Comparison of ENCODE assay signal across 23 cellular contexts in genomic region chr20:32158943-32159660, GRCh38. TPM values are rescaled to one million over a fixed set of nuclear protein-coding genes. Genes with fewer than 3 reads are reported as not detected.
A peak's percentile ranks its signal among the peaks of the same experiment; 100 is the strongest.
DNase-seq lines count a peak whose midpoint lies in the region; ATAC-seq and TF ChIP-seq lines count a peak whose summit lies in the region.
"Had no signal": no experiment of that assay in that cellular context is flagged by ENCODE, and none has a peak within 500 bp of the region (broad histone marks: within the 10 kb centered on the region; RNA-seq: fewer than 3 reads in every experiment).

No MANE protein-coding gene starts in this region.

- CTCF ChIA-PET in CD4-positive, alpha-beta T cell (lab: Charles Lee), result no interaction called here

- H3K9me3 Mint-ChIP-seq in CD14-positive monocyte, result no peaks in the 10 kb centered on the region
- no peaks in the 10 kb centered on the region for H3K9me3 Mint-ChIP-seq in activated naive CD8-positive, alpha-beta T cell (ENCODE audit: low read depth)
- H3K9me3 Mint-ChIP-seq in CD4-positive, alpha-beta T cell, result no peaks in the 10 kb centered on the region
- H3K9me3 Mint-ChIP-seq: activated CD4-positive, alpha-beta T cell treated with anti-CD3 and anti-CD28 coated beads, Interleukin-2, amount 10 ng/mL, durations not matched to agents 7 days and 5 days; brain; memory B cell; T-cell had no signal

- peak; percentile 28 for DNase-seq in activated CD4-positive, alpha-beta T cell treated with anti-CD3 and anti-CD28 coated beads for 48 hours
- no peak for DNase-seq in activated CD4-positive, alpha-beta T cell treated with anti-CD3 and anti-CD28 coated beads, Interleukin-2, amount 50 U/mL, for 1 hour
- DNase-seq in CD14-positive monocyte (ENCODE audit: low spot score) (no peak), islet precursor cell (peak; percentile 35), NCI-H1092 (lab: John Stamatoyannopoulos, UW) (no peak), SK-N-DZ (ENCODE audit: low spot score) (no peak)
- DNase-seq in CD4-positive, alpha-beta T cell, result no peak
- DNase-seq: activated CD4-positive, alpha-beta T cell treated with anti-CD3 and anti-CD28 coated beads, Interleukin-2, amount 10 ng/mL, durations not matched to agents 7 days and 5 days; COR-L47; DND-41; left cardiac atrium; NCI-H1417; NCI-H2081 treated with DMSO at 0.1 percent for 48 hours; psoas muscle; SIG-M5; stimulated activated CD4-positive, alpha-beta T cell treated with anti-CD3 and anti-CD28 coated beads, Interleukin-4, amount 100 ng/mL, for 4 hours; T-cell; upper lobe of left lung had no signal

- H3K4me3 Mint-ChIP-seq in CD14-positive monocyte, result no peak overlapping the region
- no peak overlapping the region for H3K4me3 Mint-ChIP-seq in activated naive CD8-positive, alpha-beta T cell
- no peak overlapping the region for H3K4me3 Mint-ChIP-seq in CD4-positive, alpha-beta T cell
- H3K4me3 Mint-ChIP-seq: activated CD4-positive, alpha-beta T cell treated with anti-CD3 and anti-CD28 coated beads, Interleukin-2, amount 10 ng/mL, durations not matched to agents 7 days and 5 days; brain; memory B cell; T-cell had no signal

- H3K27ac ChIP-seq in CD4-positive, alpha-beta T cell (ENCODE audit: low read depth, low read length), result no peak overlapping the region
- H3K27ac ChIP-seq: HL-60, psoas muscle, upper lobe of left lung had no signal

- POLR2A ChIA-PET in CD4-positive, alpha-beta T cell (lab: Charles Lee), result no interaction called here

- intact Hi-C loops in CD14-positive monocyte (cut with micrococcal nuclease), result loop anchor here in 1 of 2 donors (5.0 kb wide), 1 partner anchor 47 kb away; no protein-coding TSS in a partner anchor
- intact Hi-C loops in CD4-positive, alpha-beta T cell (cut with DNase I, micrococcal nuclease), result no loop called here

- H3K9me3 ChIP-seq in CD4-positive, alpha-beta T cell (ENCODE audit: control insufficient read depth, low read length), result no peaks in the 10 kb centered on the region
- H3K9me3 ChIP-seq: neutrophil, psoas muscle, upper lobe of left lung had no signal

- peaks cover 37% of the 10 kb centered on the region for H3K4me1 Mint-ChIP-seq in CD14-positive monocyte
- H3K4me1 Mint-ChIP-seq in activated naive CD8-positive, alpha-beta T cell (ENCODE audit: low read depth), result peaks cover 2% of the 10 kb centered on the region
- H3K4me1 Mint-ChIP-seq in CD4-positive, alpha-beta T cell (ENCODE audit: low read depth), result no peaks in the 10 kb centered on the region
- H3K4me1 Mint-ChIP-seq: activated CD4-positive, alpha-beta T cell treated with anti-CD3 and anti-CD28 coated beads, Interleukin-2, amount 10 ng/mL, durations not matched to agents 7 days and 5 days; memory B cell had no signal

- H3K36me3 Mint-ChIP-seq in CD14-positive monocyte, result peaks cover 70 to 90% of the 10 kb centered on the region in 2 donors
- peaks cover 4% of the 10 kb centered on the region for H3K36me3 Mint-ChIP-seq in activated naive CD8-positive, alpha-beta T cell
- peaks cover 89% of the 10 kb centered on the region for H3K36me3 Mint-ChIP-seq in CD4-positive, alpha-beta T cell (ENCODE audit: low read depth)

- TF ChIP-seq CTCF in CD14-positive monocyte (IDR thresholded peaks at IDR 0.05), result no peak
- TF ChIP-seq CTCF in CD4-positive, alpha-beta T cell (IDR thresholded peaks at IDR 0.05), result no peak

- H3K27me3 ChIP-seq in CD4-positive, alpha-beta T cell (ENCODE audit: control insufficient read depth, insufficient read depth, low read length), result no peaks in the 10 kb centered on the region
- H3K27me3 ChIP-seq: neutrophil, upper lobe of left lung had no signal

- peak overlapping the region in 4 of 7 donors; percentile 27 to 88 (median 74) for H3K27ac Mint-ChIP-seq in CD14-positive monocyte
- peak overlapping the region; percentile 46 for H3K27ac Mint-ChIP-seq in activated naive CD8-positive, alpha-beta T cell
- H3K27ac Mint-ChIP-seq in CD4-positive, alpha-beta T cell, result no peak overlapping the region
- H3K27ac Mint-ChIP-seq: activated CD4-positive, alpha-beta T cell treated with anti-CD3 and anti-CD28 coated beads, Interleukin-2, amount 10 ng/mL, durations not matched to agents 7 days and 5 days; brain; memory B cell had no signal

- ATAC-seq in CD4-positive, alpha-beta T cell (ENCODE audit: poor library complexity), result no peak
- ATAC-seq: left cardiac atrium, psoas muscle, T-cell had no signal

- peaks cover 0 to 2% (median 0%) of the 10 kb centered on the region in 3 donors for H3K27me3 Mint-ChIP-seq in CD14-positive monocyte (ENCODE audit: low read depth in 3 of 3)
- no peaks in the 10 kb centered on the region for H3K27me3 Mint-ChIP-seq in activated naive CD8-positive, alpha-beta T cell
- H3K27me3 Mint-ChIP-seq in CD4-positive, alpha-beta T cell, result no peaks in the 10 kb centered on the region
- H3K27me3 Mint-ChIP-seq: activated CD4-positive, alpha-beta T cell treated with anti-CD3 and anti-CD28 coated beads, Interleukin-2, amount 10 ng/mL, durations not matched to agents 7 days and 5 days; memory B cell; T-cell had no signal

RNA-seq across cellular contexts. Expression of gene PLAGL2, which starts 48.4 kb away (rescaled TPM):
- polyA plus RNA-seq in CD14-positive monocyte, result 10 to 100 TPM in 1 of 2 donors, 1 to 10 TPM in 1; 6.2 to 14.7 TPM
- 10.9 and 12.5 TPM in 2 replicates for polyA plus RNA-seq in SK-N-DZ (2014; cell fraction: cytosol; rRNA removed)
- polyA plus RNA-seq in SK-N-DZ (2014; cell fraction: nucleus; rRNA removed), result 4.4 and 12.4 TPM in 2 replicates
- total RNA-seq in CD4-positive, alpha-beta T cell, result 10 to 100 TPM; 15.6 to 16.9 TPM

RNA-seq across cellular contexts. Expression of gene POFUT1, which starts 48.6 kb away (rescaled TPM):
- polyA plus RNA-seq in CD14-positive monocyte, result 10 to 100 TPM; 11.8 to 22.8 TPM
- polyA plus RNA-seq in SK-N-DZ (2014; cell fraction: cytosol; rRNA removed), result 30.0 and 38.8 TPM in 2 replicates
- polyA plus RNA-seq in SK-N-DZ (2014; cell fraction: nucleus; rRNA removed), result 14.4 and 15.3 TPM in 2 replicates
- 1 to 10 TPM; 7.5 to 8.8 TPM for total RNA-seq in CD4-positive, alpha-beta T cell

RNA-seq across cellular contexts. Expression of gene TM9SF4, which starts 49.6 kb away (rescaled TPM):
- polyA plus RNA-seq in CD14-positive monocyte, result 10 to 100 TPM; 49.7 to 78.5 TPM
- 36.9 and 39.0 TPM in 2 replicates for polyA plus RNA-seq in SK-N-DZ (2014; cell fraction: cytosol; rRNA removed)
- polyA plus RNA-seq in SK-N-DZ (2014; cell fraction: nucleus; rRNA removed), result 28.0 and 34.4 TPM in 2 replicates
- total RNA-seq in CD4-positive, alpha-beta T cell, result 10 to 100 TPM; 22.4 to 24.5 TPM

Comparison
In these comparisons a context has a peak if more than half of its experiments do, and no peak if none do; other contexts are left out.
1. DNase-seq: peak in activated CD4-positive, alpha-beta T cell treated with anti-CD3 and anti-CD28 coated beads for 48 hours (single experiment) and islet precursor cell (single experiment); none in activated CD4-positive, alpha-beta T cell treated with anti-CD3 and anti-CD28 coated beads, Interleukin-2, amount 50 U/mL, for 1 hour (single experiment), CD14-positive monocyte (single experiment), NCI-H1092 (single experiment), SK-N-DZ (single experiment) and CD4-positive, alpha-beta T cell (0 of 10).